11 cellular contexts compared by ENCODE assay signal in the genomic region with DNA sequence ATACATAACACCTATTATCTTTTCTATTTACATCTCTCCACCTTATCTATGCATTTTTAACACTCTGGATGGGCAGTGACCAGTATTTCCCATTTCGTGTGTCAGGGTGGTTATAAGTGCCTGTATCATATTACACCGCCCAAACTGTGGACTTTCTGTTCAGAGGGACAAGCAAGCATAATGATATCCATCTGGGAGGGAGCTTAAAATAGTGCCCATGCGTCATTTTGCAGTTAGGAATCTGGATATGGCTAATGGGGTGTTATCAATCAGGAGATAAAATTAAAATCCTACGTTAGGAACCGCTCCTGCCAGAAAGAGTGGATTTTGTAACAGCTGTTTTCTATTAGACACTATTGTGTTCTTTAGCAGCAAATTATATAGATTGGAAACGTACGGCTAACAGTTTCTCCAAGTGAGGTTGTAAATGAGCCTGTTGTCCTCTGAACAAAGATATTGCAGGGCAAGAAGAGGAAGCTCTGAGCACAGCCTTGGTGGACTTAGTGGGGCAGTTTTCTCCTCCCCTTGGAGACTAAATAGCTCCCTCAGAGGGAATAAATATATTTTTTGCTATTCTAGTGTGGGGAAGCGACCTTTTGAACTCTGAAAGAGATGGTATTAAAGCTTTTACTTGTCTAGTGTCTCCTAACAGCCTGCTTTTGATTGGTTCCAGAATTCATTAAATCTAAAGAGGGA.
DNase-seq lines count a peak whose midpoint lies in the region; ATAC-seq, FAIRE-seq and TF ChIP-seq lines count a peak whose summit lies in the region.
"Had no signal": no experiment of that assay in that cellular context is flagged by ENCODE, and none has a peak within 500 bp of the region (broad histone marks: within the 10 kb centered on the region; RNA-seq: fewer than 3 reads in every experiment).

No MANE protein-coding gene starts in this region.

- FAIRE-seq in HepG2 (lab: Jason Lieb, UNC) (no peak), frontal cortex (lab: Jason Lieb, UNC) (no peak)
- FAIRE-seq: K562 had no signal

- BruUV-seq in HepG2 (replicated peaks; lab: Mats Ljungman, UMichigan) = no TSS peak

- no peaks in the 10 kb centered on the region for H3K36me3 ChIP-seq in HepG2 (replicated peaks in 1 of 2; ENCODE audit: control insufficient read depth in 1 of 2, insufficient read depth in 2 of 2, low read length in 2 of 2)

- H3K4me3 ChIP-seq in AG10803 (ENCODE audit: low read length) (no peak overlapping the region; the same call in 1 of the 2 replicates), HFF-Myc (replicated peaks; ENCODE audit: low read depth, low read length) (no peak overlapping the region), HepG2 (replicated peaks in 1 of 3; ENCODE audit: insufficient read depth in 1 of 3, low read depth in 2 of 3, low read length in 3 of 3) (no peak overlapping the region)
- H3K4me3 ChIP-seq: K562 had no signal

- H4K20me1 ChIP-seq in HepG2 (ENCODE audit: insufficient read depth, low read length) = no peaks in the 10 kb centered on the region

- no peak overlapping the region for H2AFZ ChIP-seq in HepG2 (ENCODE audit: low read length)

- POLR2A ChIA-PET in HepG2 (lab: Yijun Ruan, JAX) = no interaction called here

- intact Hi-C loops in HepG2 (cut with micrococcal nuclease; ENCODE audit: unreplicated experiment) = no loop called here

- no peaks in the 10 kb centered on the region for H3K4me1 ChIP-seq in HepG2 (ENCODE audit: insufficient read depth, low read length)

- CTCF ChIA-PET in HepG2 (lab: Yijun Ruan, JAX; ENCODE audit: low intra/inter-chr PET ratio, low total read pairs) = no interaction called here

- no peak for TF ChIP-seq RAD21 in HepG2 (CRISPR knock-in tag; IDR thresholded peaks at IDR 0.05)

- H3K27me3 ChIP-seq in HepG2 (ENCODE audit: control insufficient read depth in 1 of 2, insufficient read depth in 2 of 2, low read length in 2 of 2) = no peaks in the 10 kb centered on the region

- no peak overlapping the region for H3K27ac ChIP-seq in HepG2 (ENCODE audit: extremely low read length, insufficient read depth, low read length)

- TF ChIP-seq EP300 in HepG2 (IDR thresholded peaks at IDR 0.05; ENCODE audit: low read depth in 2 of 2, low read length in 2 of 2) = no peak
- no peak for TF ChIP-seq EP300 in HepG2 (CRISPR knock-in tag; IDR thresholded peaks at IDR 0.05; ENCODE audit: borderline replicate concordance)

- ATAC-seq in HG03521 (IDR thresholded peaks at IDR 0.05; ENCODE audit: unreplicated experiment) = no peak
- ATAC-seq in HepG2 = no peak
- ATAC-seq: K562 had no signal

- H3K9me3 ChIP-seq in HepG2 (ENCODE audit: low read length) = no peaks in the 10 kb centered on the region

- no peak for TF ChIP-seq POLR2A in HepG2 (IDR thresholded peaks at IDR 0.05; ENCODE audit: insufficient read depth in 1 of 2, low read depth in 2 of 2, low read length in 2 of 2)

- 24% methylated on average over 8 of the region's 8 CpGs for WGBS in HepG2 (ENCODE audit: low lambda C conversion rate)

- no peaks in the 10 kb centered on the region for H3K79me2 ChIP-seq in HepG2 (ENCODE audit: insufficient read depth, low read length)

- TF ChIP-seq CTCF in AG10803 (conservative IDR thresholded peaks at IDR 0.05; ENCODE audit: low read length) = no peak
- TF ChIP-seq CTCF in HFF-Myc (IDR thresholded peaks at IDR 0.05; ENCODE audit: low read depth, low read length, missing control alignments) = no peak
- no peak for TF ChIP-seq CTCF in HepG2 (CRISPR knock-in tag; IDR thresholded peaks at IDR 0.05)

- H3K9ac ChIP-seq in HepG2 (ENCODE audit: insufficient read depth, low read depth, low read length) = no peak overlapping the region

- in situ Hi-C loops in SK-MEL-5 (cut with HindIII; ENCODE audit: low pct_unique_long_range_greater_than_20kb, low sequenced_read_pairs) (no loop called here), HepG2 (cut with HindIII; ENCODE audit: extremely low pct_ligation_motif_present, low pct_unique_long_range_greater_than_20kb) (no loop called here)

- H3K4me2 ChIP-seq in HepG2 (ENCODE audit: low read depth, low read length) = no peak overlapping the region

- DNase-seq in AG10803 (ENCODE audit: low read depth) (peak; percentile 94), HFF-Myc (ENCODE audit: extremely low read depth, low read depth) (peak; percentile 91), SK-MEL-5 (ENCODE audit: low read depth, low spot score) (peak; percentile 68), iris pigment epithelial cell (ENCODE audit: low read depth) (peak; percentile 66), NCI-H187 (lab: John Stamatoyannopoulos, UW) (no peak), HepG2 (ENCODE audit: low spot score) (no peak), frontal cortex (ENCODE audit: low spot score in 2 of 2) (no peak)
- DNase-seq: CD8-positive, alpha-beta memory T cell; mesendoderm had no signal

TF ChIP-seq in HepG2, 621 proteins besides CTCF, POLR2A, EP300 and RAD21:
- no peak for TF ChIP-seq ZNF263 (CRISPR knock-in tag; IDR thresholded peaks at IDR 0.05)
- no peak for TF ChIP-seq CBX5 (CRISPR knock-in tag; IDR thresholded peaks at IDR 0.05; ENCODE audit: borderline replicate concordance)

Comparison
In these comparisons a context has a peak if more than half of its experiments do, and no peak if none do; other contexts are left out.
1. DNase-seq: peak in AG10803 (single experiment), HFF-Myc (single experiment), SK-MEL-5 (single experiment) and iris pigment epithelial cell (single experiment); none in NCI-H187 (0 of 2), HepG2 (single experiment) and frontal cortex (0 of 2).